In the genomic region with DNA sequence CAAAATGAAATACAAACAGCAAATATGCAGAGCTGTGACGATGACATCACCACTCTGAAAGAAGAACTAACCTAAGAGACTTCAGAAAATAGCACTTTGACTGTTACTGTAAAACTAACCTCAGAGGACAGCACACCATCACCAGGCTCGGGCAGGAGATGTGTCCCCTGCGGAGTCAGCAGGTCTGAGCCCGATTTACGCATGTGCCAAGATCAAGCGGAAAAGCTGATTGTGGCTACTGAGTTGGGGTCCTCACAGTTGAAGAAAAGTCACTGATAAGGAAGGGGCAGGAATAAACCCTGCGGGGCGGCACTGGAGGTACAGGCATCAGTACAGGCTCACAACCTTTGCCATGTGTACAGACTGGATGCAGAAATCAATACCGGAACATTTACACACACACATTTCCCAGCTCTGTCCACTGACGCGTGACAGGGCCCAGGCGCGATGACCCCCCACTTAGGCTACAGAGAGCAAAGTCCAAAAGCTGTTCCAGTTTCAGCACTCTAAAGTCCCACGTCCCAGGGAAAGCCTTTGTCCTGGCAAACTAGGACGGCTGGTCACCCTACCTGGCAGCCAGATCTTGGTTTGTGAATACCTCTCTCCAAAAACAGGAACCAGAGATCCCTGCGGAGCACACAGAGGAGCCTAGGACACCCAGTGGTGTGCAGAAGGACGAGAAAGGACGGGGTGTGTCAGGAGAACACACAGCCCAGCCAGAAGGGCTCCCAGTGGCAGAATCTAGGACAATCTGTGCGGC, we compare ENCODE assay signal across 1 cellular context.
TF ChIP-seq lines count a peak whose summit lies in the region.

No MANE protein-coding gene starts in this region.

TF ChIP-seq in HepG2, 621 proteins besides CTCF, POLR2A, EP300 and RAD21 (continued from another document and continues in another):
- TF ChIP-seq, protein P1, sequence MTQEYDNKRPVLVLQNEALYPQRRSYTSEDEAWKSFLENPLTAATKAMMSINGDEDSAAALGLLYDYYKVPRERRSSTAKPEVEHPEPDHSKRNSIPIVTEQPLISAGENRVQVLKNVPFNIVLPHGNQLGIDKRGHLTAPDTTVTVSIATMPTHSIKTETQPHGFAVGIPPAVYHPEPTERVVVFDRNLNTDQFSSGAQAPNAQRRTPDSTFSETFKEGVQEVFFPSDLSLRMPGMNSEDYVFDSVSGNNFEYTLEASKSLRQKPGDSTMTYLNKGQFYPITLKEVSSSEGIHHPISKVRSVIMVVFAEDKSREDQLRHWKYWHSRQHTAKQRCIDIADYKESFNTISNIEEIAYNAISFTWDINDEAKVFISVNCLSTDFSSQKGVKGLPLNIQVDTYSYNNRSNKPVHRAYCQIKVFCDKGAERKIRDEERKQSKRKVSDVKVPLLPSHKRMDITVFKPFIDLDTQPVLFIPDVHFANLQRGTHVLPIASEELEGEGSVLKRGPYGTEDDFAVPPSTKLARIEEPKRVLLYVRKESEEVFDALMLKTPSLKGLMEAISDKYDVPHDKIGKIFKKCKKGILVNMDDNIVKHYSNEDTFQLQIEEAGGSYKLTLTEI (CRISPR knock-in tag; conservative IDR thresholded peaks at IDR 0.05) = no peak
- peak; percentile 95 for TF ChIP-seq PITX1 (CRISPR knock-in tag; IDR thresholded peaks at IDR 0.05)
- TF ChIP-seq MEF2D (CRISPR knock-in tag; IDR thresholded peaks at IDR 0.05) = peak; percentile 94
- peak; percentile 90 for TF ChIP-seq FOXK1 (CRISPR knock-in tag; IDR thresholded peaks at IDR 0.05; ENCODE audit: borderline replicate concordance, low read depth)
- TF ChIP-seq SIX1 (CRISPR knock-in tag; IDR thresholded peaks at IDR 0.05; ENCODE audit: borderline replicate concordance) = peak; percentile 53
- no peak for TF ChIP-seq ETV6 (CRISPR knock-in tag; conservative IDR thresholded peaks at IDR 0.05)
- TF ChIP-seq, protein P2, sequence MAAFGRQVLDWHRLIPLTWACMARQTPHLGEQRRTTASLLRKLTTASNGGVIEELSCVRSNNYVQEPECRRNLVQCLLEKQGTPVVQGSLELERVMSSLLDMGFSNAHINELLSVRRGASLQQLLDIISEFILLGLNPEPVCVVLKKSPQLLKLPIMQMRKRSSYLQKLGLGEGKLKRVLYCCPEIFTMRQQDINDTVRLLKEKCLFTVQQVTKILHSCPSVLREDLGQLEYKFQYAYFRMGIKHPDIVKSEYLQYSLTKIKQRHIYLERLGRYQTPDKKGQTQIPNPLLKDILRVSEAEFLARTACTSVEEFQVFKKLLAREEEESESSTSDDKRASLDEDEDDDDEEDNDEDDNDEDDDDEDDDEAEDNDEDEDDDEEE (CRISPR knock-in tag; IDR thresholded peaks at IDR 0.05) = peak; percentile 94
- TF ChIP-seq ZNF205 (CRISPR knock-in tag; IDR thresholded peaks at IDR 0.05) = no peak; the same call in 1 of the 2 replicates
- 0 out of 2 replicates have a peak, but pooled peaks have one; percentile 71 for TF ChIP-seq ZNF670 (CRISPR knock-in tag; IDR thresholded peaks at IDR 0.05; ENCODE audit: borderline replicate concordance)
- TF ChIP-seq, protein P3, sequence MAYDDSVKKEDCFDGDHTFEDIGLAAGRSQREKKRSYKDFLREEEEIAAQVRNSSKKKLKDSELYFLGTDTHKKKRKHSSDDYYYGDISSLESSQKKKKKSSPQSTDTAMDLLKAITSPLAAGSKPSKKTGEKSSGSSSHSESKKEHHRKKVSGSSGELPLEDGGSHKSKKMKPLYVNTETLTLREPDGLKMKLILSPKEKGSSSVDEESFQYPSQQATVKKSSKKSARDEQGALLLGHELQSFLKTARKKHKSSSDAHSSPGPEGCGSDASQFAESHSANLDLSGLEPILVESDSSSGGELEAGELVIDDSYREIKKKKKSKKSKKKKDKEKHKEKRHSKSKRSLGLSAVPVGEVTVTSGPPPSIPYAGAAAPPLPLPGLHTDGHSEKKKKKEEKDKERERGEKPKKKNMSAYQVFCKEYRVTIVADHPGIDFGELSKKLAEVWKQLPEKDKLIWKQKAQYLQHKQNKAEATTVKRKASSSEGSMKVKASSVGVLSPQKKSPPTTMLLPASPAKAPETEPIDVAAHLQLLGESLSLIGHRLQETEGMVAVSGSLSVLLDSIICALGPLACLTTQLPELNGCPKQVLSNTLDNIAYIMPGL (CRISPR knock-in tag; IDR thresholded peaks at IDR 0.05; ENCODE audit: borderline replicate concordance in 1 of 2, low read depth in 1 of 2) = peak; percentile 70 to 84; a peak in 3 of 4 replicates
- TF ChIP-seq ZNF747 (CRISPR knock-in tag; IDR thresholded peaks at IDR 0.05; ENCODE audit: borderline replicate concordance) = peak; percentile 93; the same call in 1 of the 2 replicates
- peak; percentile 65; the same call in 1 of the 2 replicates for TF ChIP-seq ZNF136 (CRISPR knock-in tag; IDR thresholded peaks at IDR 0.05; ENCODE audit: low read depth)
- TF ChIP-seq PHB2 (IDR thresholded peaks at IDR 0.05; ENCODE audit: partially characterized antibody) = no peak
- TF ChIP-seq, protein P4, sequence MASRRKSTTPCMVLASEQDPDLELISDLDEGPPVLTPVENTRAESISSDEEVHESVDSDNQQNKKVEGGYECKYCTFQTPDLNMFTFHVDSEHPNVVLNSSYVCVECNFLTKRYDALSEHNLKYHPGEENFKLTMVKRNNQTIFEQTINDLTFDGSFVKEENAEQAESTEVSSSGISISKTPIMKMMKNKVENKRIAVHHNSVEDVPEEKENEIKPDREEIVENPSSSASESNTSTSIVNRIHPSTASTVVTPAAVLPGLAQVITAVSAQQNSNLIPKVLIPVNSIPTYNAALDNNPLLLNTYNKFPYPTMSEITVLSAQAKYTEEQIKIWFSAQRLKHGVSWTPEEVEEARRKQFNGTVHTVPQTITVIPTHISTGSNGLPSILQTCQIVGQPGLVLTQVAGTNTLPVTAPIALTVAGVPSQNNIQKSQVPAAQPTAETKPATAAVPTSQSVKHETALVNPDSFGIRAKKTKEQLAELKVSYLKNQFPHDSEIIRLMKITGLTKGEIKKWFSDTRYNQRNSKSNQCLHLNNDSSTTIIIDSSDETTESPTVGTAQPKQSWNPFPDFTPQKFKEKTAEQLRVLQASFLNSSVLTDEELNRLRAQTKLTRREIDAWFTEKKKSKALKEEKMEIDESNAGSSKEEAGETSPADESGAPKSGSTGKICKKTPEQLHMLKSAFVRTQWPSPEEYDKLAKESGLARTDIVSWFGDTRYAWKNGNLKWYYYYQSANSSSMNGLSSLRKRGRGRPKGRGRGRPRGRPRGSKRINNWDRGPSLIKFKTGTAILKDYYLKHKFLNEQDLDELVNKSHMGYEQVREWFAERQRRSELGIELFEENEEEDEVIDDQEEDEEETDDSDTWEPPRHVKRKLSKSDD (CRISPR knock-in tag; IDR thresholded peaks at IDR 0.05; ENCODE audit: low read depth) = peak; percentile 80; the same call in 1 of the 2 replicates
- TF ChIP-seq ZNF143 (CRISPR knock-in tag; IDR thresholded peaks at IDR 0.05) = no peak
- peak; percentile 97 for TF ChIP-seq ZMYM2 (CRISPR knock-in tag; IDR thresholded peaks at IDR 0.05)
- TF ChIP-seq NAIF1 (CRISPR knock-in tag; IDR thresholded peaks at IDR 0.05; ENCODE audit: borderline replicate concordance) = peak; percentile 82; the same call in 1 of the 2 replicates
- peak; percentile 72 for TF ChIP-seq ARNT2 (CRISPR knock-in tag; IDR thresholded peaks at IDR 0.05; ENCODE audit: low read depth)
- TF ChIP-seq TEAD3 (CRISPR knock-in tag; optimal IDR thresholded peaks at IDR 0.05; ENCODE audit: borderline replicate concordance) = peak; percentile 79
- TF ChIP-seq ZNF746 (CRISPR knock-in tag; IDR thresholded peaks at IDR 0.05) = peak; percentile 89
- TF ChIP-seq GTF2F1 (IDR thresholded peaks at IDR 0.05; ENCODE audit: low read length) = peak; percentile 85; the same call in 1 of the 2 replicates
- TF ChIP-seq, protein P5, sequence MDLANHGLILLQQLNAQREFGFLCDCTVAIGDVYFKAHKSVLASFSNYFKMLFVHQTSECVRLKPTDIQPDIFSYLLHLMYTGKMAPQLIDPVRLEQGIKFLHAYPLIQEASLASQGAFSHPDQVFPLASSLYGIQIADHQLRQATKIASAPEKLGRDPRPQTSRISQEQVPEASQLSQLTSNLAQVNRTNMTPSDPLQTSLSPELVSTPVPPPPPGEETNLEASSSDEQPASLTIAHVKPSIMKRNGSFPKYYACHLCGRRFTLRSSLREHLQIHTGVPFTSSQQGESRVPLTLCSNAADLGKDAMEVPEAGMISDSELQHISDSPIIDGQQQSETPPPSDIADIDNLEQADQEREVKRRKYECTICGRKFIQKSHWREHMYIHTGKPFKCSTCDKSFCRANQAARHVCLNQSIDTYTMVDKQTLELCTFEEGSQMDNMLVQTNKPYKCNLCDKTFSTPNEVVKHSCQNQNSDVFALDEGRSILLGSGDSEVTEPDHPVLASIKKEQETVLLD (CRISPR knock-in tag; IDR thresholded peaks at IDR 0.05; ENCODE audit: low read depth) = no peak
- TF ChIP-seq, protein P6, sequence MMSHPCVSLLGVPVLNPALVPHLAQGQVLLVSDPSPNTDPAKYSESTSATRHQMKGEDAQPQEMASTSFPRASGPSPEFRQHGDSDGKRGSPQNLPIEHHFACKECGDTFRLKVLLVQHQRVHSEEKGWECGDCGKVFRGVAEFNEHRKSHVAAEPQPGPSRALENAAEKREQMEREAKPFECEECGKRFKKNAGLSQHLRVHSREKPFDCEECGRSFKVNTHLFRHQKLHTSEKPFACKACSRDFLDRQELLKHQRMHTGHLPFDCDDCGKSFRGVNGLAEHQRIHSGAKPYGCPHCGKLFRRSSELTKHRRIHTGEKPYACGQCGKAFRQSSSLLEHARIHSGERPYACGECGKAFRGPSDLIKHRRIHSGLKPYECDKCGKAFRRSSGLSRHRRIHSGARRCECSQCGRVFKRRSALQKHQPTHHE (CRISPR knock-in tag; IDR thresholded peaks at IDR 0.05; ENCODE audit: borderline replicate concordance) = no peak
- TF ChIP-seq, protein P7, sequence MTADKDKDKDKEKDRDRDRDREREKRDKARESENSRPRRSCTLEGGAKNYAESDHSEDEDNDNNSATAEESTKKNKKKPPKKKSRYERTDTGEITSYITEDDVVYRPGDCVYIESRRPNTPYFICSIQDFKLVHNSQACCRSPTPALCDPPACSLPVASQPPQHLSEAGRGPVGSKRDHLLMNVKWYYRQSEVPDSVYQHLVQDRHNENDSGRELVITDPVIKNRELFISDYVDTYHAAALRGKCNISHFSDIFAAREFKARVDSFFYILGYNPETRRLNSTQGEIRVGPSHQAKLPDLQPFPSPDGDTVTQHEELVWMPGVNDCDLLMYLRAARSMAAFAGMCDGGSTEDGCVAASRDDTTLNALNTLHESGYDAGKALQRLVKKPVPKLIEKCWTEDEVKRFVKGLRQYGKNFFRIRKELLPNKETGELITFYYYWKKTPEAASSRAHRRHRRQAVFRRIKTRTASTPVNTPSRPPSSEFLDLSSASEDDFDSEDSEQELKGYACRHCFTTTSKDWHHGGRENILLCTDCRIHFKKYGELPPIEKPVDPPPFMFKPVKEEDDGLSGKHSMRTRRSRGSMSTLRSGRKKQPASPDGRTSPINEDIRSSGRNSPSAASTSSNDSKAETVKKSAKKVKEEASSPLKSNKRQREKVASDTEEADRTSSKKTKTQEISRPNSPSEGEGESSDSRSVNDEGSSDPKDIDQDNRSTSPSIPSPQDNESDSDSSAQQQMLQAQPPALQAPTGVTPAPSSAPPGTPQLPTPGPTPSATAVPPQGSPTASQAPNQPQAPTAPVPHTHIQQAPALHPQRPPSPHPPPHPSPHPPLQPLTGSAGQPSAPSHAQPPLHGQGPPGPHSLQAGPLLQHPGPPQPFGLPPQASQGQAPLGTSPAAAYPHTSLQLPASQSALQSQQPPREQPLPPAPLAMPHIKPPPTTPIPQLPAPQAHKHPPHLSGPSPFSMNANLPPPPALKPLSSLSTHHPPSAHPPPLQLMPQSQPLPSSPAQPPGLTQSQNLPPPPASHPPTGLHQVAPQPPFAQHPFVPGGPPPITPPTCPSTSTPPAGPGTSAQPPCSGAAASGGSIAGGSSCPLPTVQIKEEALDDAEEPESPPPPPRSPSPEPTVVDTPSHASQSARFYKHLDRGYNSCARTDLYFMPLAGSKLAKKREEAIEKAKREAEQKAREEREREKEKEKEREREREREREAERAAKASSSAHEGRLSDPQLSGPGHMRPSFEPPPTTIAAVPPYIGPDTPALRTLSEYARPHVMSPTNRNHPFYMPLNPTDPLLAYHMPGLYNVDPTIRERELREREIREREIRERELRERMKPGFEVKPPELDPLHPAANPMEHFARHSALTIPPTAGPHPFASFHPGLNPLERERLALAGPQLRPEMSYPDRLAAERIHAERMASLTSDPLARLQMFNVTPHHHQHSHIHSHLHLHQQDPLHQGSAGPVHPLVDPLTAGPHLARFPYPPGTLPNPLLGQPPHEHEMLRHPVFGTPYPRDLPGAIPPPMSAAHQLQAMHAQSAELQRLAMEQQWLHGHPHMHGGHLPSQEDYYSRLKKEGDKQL (CRISPR knock-in tag; IDR thresholded peaks at IDR 0.05; ENCODE audit: low read depth) = peak; percentile 77
- TF ChIP-seq ZNF782 (CRISPR knock-in tag; IDR thresholded peaks at IDR 0.05; ENCODE audit: borderline replicate concordance) = 0 out of 2 replicates have a peak, but pooled peaks have one; percentile 33
- peak; percentile 83 for TF ChIP-seq NR2F6 (IDR thresholded peaks at IDR 0.05)
- peak; percentile 91 for TF ChIP-seq NR2F6 (CRISPR knock-in tag; IDR thresholded peaks at IDR 0.05)
- TF ChIP-seq, protein P8, sequence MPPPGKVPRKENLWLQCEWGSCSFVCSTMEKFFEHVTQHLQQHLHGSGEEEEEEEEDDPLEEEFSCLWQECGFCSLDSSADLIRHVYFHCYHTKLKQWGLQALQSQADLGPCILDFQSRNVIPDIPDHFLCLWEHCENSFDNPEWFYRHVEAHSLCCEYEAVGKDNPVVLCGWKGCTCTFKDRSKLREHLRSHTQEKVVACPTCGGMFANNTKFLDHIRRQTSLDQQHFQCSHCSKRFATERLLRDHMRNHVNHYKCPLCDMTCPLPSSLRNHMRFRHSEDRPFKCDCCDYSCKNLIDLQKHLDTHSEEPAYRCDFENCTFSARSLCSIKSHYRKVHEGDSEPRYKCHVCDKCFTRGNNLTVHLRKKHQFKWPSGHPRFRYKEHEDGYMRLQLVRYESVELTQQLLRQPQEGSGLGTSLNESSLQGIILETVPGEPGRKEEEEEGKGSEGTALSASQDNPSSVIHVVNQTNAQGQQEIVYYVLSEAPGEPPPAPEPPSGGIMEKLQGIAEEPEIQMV (CRISPR knock-in tag; IDR thresholded peaks at IDR 0.05; ENCODE audit: low read depth) = peak; percentile 79; the same call in 1 of the 2 replicates
- TF ChIP-seq ZNF432 (CRISPR knock-in tag; IDR thresholded peaks at IDR 0.05; ENCODE audit: borderline replicate concordance) = no peak
- peak; percentile 89 for TF ChIP-seq RCOR2 (CRISPR knock-in tag; IDR thresholded peaks at IDR 0.05)
- TF ChIP-seq TAF15 (IDR thresholded peaks at IDR 0.05; ENCODE audit: low read depth, low read length, poor library complexity, severe bottlenecking) = no peak
- 0 out of 2 replicates have a peak, but pooled peaks have one; percentile 44 for TF ChIP-seq ZC3H13 (CRISPR knock-in tag; IDR thresholded peaks at IDR 0.05)
- TF ChIP-seq SMARCC2 (IDR thresholded peaks at IDR 0.05) = no peak
- TF ChIP-seq, protein P9, sequence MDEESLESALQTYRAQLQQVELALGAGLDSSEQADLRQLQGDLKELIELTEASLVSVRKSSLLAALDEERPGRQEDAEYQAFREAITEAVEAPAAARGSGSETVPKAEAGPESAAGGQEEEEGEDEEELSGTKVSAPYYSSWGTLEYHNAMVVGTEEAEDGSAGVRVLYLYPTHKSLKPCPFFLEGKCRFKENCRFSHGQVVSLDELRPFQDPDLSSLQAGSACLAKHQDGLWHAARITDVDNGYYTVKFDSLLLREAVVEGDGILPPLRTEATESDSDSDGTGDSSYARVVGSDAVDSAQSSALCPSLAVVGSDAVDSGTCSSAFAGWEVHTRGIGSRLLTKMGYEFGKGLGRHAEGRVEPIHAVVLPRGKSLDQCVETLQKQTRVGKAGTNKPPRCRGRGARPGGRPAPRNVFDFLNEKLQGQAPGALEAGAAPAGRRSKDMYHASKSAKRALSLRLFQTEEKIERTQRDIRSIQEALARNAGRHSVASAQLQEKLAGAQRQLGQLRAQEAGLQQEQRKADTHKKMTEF (CRISPR knock-in tag; IDR thresholded peaks at IDR 0.05) = peak; percentile 93
